Comparison of ENCODE assay signal across 8 cellular contexts in the genomic region with DNA sequence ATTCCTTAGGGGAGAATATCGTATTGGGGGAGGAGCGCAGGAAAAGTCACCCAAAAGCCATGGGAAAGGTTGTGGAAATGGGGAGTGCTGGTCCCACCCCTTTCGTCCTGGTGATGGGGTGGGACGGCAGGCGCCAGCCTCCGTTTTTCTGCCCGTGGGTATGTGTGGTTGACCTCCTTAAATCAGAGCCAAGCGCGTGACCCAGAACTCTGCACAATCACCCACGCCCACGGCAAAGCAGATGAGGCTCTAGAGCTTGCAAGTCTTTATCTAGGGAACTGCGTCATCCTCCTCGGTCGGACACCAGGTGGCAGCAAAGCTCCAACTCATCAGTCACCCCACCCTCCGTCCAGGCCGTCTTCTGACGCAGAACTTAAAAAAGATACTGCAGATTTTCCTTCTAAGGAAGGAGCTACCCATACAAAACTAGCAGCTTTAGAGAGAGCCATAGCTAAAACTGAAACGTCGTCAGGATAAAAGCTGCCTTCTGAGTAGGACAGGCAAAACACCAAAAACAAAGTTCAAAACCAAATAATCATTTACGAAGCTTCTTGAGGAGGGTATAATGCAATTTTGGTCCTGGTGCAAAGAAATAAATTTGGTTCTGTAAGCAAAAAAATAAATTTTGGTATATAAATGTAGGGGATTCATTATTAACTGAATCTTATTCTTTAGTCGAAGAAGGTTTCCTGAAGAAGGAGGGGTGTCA.
DNase-seq lines count a peak whose midpoint lies in the region; ATAC-seq and TF ChIP-seq lines count a peak whose summit lies in the region.

No MANE protein-coding gene starts in this region.

- no peaks in the 10 kb centered on the region for H3K27me3 ChIP-seq in BJ (ENCODE audit: control insufficient read depth, insufficient read depth, low read length)

- 9 to 12% methylated on average over 21 of the region's 21 CpGs for WGBS in lower leg skin, 2 donors

- intact Hi-C loops in lower leg skin (cut with DNase I; ENCODE audit: low total_unique reads) = loop anchor here (10.0 kb wide), 1 partner anchor 232 kb away; a partner anchor contains a TSS

- CTCF ChIA-PET in BJ (lab: Yijun Ruan, JAX) = interaction anchor here (0.6 to 2.4 kb wide), 42 partner anchors 8 to 1203 kb away, joined by 3 to 28 read pairs (median 4); a partner anchor contains a TSS

- POLR2A ChIA-PET in BJ (lab: Charles Lee) = interaction anchor here (0.6 kb wide), 1 partner anchor 1514 kb away, joined by 3 read pairs; no protein-coding TSS in a partner anchor

- TF ChIP-seq POLR2A in lower leg skin (IDR thresholded peaks at IDR 0.05) = no peak

- TF ChIP-seq CTCF in BJ (IDR thresholded peaks at IDR 0.05; ENCODE audit: insufficient read depth, low read depth, low read length) = peak; percentile 84
- no peak for TF ChIP-seq CTCF in lower leg skin (IDR thresholded peaks at IDR 0.05)

- peak; percentile 66 for DNase-seq in BJ (ENCODE audit: low read depth)
- DNase-seq in NCI-H526 treated with DMSO at 0.1 percent for 48 hours (lab: John Stamatoyannopoulos, UW) = peak; percentile 93
- peak; percentile 89 to 90 for DNase-seq in activated CD4-positive, alpha-beta T cell treated with anti-CD3 and anti-CD28 coated beads, Interleukin-2, amount 50 U/mL, for 4 hours
- peak; percentile 52 to 85 for DNase-seq in dermis microvascular lymphatic vessel endothelial cell (ENCODE audit: low read depth in 2 of 2)
- peak; percentile 86 to 97 for DNase-seq in lower leg skin (ENCODE audit: low spot score in 2 of 2)
- peak; percentile 71 to 85 (median 81) for DNase-seq in stimulated activated CD4-positive, alpha-beta T cell treated with anti-CD3 and anti-CD28 coated beads, TNF-alpha, amount 100 ng/mL, for 24 hours (ENCODE audit: low read depth in 3 of 3)

- H3K4me3 ChIP-seq in BJ (ENCODE audit: low read depth, low read length) (peak overlapping the region; percentile 14; the same call in 1 of the 2 replicates), lower leg skin (ENCODE audit: low read depth, poor library complexity, severe bottlenecking) (no peak overlapping the region)

- H3K36me3 ChIP-seq in BJ (ENCODE audit: control insufficient read depth, insufficient read depth, low read length) = no peaks in the 10 kb centered on the region

- ATAC-seq in GM19372 (IDR thresholded peaks at IDR 0.05; ENCODE audit: low read depth, unreplicated experiment) (peak; percentile 93), HG03521 (IDR thresholded peaks at IDR 0.05; ENCODE audit: unreplicated experiment) (peak; percentile 96)
